Comparison of ENCODE assay signal across 15 cellular contexts in the genomic region with DNA sequence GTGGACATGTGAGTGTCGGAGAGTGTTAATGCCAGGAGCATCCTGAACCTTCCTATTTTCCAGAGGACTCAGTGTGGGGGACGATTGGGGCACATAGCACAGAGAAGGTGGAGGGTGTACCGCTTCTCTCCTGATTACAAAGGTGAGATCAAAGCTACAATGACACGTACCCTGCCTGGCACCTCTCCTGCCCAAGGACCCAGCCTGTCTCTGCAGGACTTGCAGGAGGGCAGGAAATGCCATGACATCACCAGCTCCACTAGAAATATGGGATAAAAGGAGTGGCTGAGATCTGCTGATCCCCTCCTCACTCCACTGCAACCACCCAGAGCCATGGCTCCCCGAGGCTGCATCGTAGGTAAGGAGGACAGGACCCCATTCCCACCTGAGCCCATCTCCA.
A peak's percentile ranks its signal among the peaks of the same experiment; 100 is the strongest.
DNase-seq lines count a peak whose midpoint lies in the region; ATAC-seq and TF ChIP-seq lines count a peak whose summit lies in the region.
"Had no signal": no experiment of that assay in that cellular context is flagged by ENCODE, and none has a peak within 500 bp of the region (broad histone marks: within the 10 kb centered on the region; RNA-seq: fewer than 3 reads in every experiment).

A gene (plus strand): TSS at position 301 of the 400 bp plus-strand sequence. CDS start 33 bp downstream, at position 334.

- no peaks in the 10 kb centered on the region for H3K9me3 Mint-ChIP-seq in memory B cell
- H3K9me3 Mint-ChIP-seq: CD8-positive, alpha-beta memory T cell; GM23338 had no signal

- no peak for TF ChIP-seq CTCF in epithelial cell of esophagus (IDR thresholded peaks at IDR 0.05; ENCODE audit: insufficient read depth, low read depth, low read length, missing control alignments)

- H3K4me3 Mint-ChIP-seq in memory B cell: no peak within 1 kb of the TSS
- H3K4me3 Mint-ChIP-seq: CD8-positive, alpha-beta memory T cell; GM23338 had no signal

- H3K4me3 ChIP-seq in epithelial cell of esophagus (ENCODE audit: low read length): no peak within 1 kb of the TSS
- H3K4me3 ChIP-seq: BLaER1, GM12878, GM23338 had no signal

- DNase-seq in DMS53 (lab: John Stamatoyannopoulos, UW) (peak; percentile 17), DMS53 treated with DMSO at 0.1 percent for 48 hours (lab: John Stamatoyannopoulos, UW; ENCODE audit: unreplicated experiment) (no peak), epithelial cell of esophagus (ENCODE audit: low read depth) (peak; percentile 34), memory B cell (ENCODE audit: low spot score in 2 of 2) (no peak), DMS79 (lab: John Stamatoyannopoulos, UW) (no peak)
- no peak for DNase-seq in activated CD4-positive, alpha-beta T cell treated with anti-CD3 and anti-CD28 coated beads, Interleukin-2, amount 50 U/mL, for 1 hour
- DNase-seq: AML-193; Caco-2; CD8-positive, alpha-beta memory T cell; H7 had no signal

- H3K4me1 Mint-ChIP-seq in memory B cell: no peaks in the 10 kb centered on the region
- H3K4me1 Mint-ChIP-seq: GM23338 had no signal

- no peaks in the 10 kb centered on the region for H3K36me3 Mint-ChIP-seq in memory B cell
- H3K36me3 Mint-ChIP-seq: CD8-positive, alpha-beta memory T cell had no signal

- peak within 1 kb of the TSS; percentile 11 for H3K27ac Mint-ChIP-seq in memory B cell
- H3K27ac Mint-ChIP-seq: CD8-positive, alpha-beta memory T cell; GM23338 had no signal

- ATAC-seq in memory B cell (ENCODE audit: low read depth): no peak
- no peak for ATAC-seq in GM19467 (IDR thresholded peaks at IDR 0.05; ENCODE audit: unreplicated experiment)
- no peak for ATAC-seq in HG02571 (IDR thresholded peaks at IDR 0.05; ENCODE audit: unreplicated experiment)
- ATAC-seq: GM12878, GM23338 had no signal

- H3K27me3 Mint-ChIP-seq in memory B cell: peaks cover 19% of the 10 kb centered on the region

Comparison
In these comparisons a context has a peak if more than half of its experiments do, and no peak if none do; other contexts are left out.
1. DNase-seq: peak in DMS53 (single experiment) and epithelial cell of esophagus (single experiment); none in DMS53 treated with DMSO at 0.1 percent for 48 hours (single experiment), memory B cell (0 of 2), activated CD4-positive, alpha-beta T cell treated with anti-CD3 and anti-CD28 coated beads, Interleukin-2, amount 50 U/mL, for 1 hour (single experiment) and DMS79 (single experiment).